Comparison of ENCODE assay signal across 1 cellular context in genomic region chr11:10642298-10642697, GRCh38.
TF ChIP-seq lines count a peak whose summit lies in the region.

No MANE protein-coding gene starts in this region.

TF ChIP-seq in K562, 482 proteins besides CTCF, POLR2A, EP300 and RAD21:
- TF ChIP-seq TBP (optimal IDR thresholded peaks at IDR 0.05; ENCODE audit: low read depth, low read length) (no peak), ZNF699 (CRISPR knock-in tag; IDR thresholded peaks at IDR 0.05; ENCODE audit: insufficient replicate concordance) (no peak), NFIX (CRISPR knock-in tag; IDR thresholded peaks at IDR 0.05; ENCODE audit: low read depth) (no peak), HMGXB4 (CRISPR knock-in tag; IDR thresholded peaks at IDR 0.05) (no peak), CGGBP1 (CRISPR knock-in tag; IDR thresholded peaks at IDR 0.05) (no peak), MCM2 (IDR thresholded peaks at IDR 0.05; ENCODE audit: low read depth) (no peak), ARID4B (CRISPR knock-in tag; IDR thresholded peaks at IDR 0.05) (no peak), ARHGAP35 (IDR thresholded peaks at IDR 0.05; ENCODE audit: partially characterized antibody) (no peak), PREB (CRISPR knock-in tag; IDR thresholded peaks at IDR 0.05) (no peak), CTBP1 (IDR thresholded peaks at IDR 0.05; ENCODE audit: borderline replicate concordance) (no peak), MCM7 (IDR thresholded peaks at IDR 0.05) (no peak)
